In the genomic region with DNA sequence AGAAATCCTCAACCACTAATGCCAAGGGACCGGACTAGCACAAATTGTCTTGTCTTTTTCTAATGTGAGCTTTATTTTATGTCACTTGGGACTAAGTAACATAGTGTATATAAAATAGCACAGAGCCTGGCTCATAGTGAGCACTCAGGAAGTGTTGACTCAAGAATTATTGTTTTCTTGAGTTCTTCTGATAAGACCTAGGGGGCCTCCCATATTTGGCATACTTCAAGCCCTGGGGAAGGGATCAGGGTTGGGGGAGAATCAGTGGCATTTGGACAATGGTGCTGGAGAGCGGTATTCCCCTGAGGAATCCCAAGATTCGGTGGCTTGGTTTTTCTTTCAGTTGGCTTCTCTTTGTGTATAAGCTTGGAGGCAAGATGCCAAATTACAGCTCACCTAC, we compare ENCODE assay signal across 19 cellular contexts. TPM values are rescaled to one million over a fixed set of nuclear protein-coding genes. Genes with fewer than 3 reads are reported as not detected.
"Had no signal": no experiment of that assay in that cellular context is flagged by ENCODE, and none has a peak within 500 bp of the region (broad histone marks: within the 10 kb centered on the region; RNA-seq: fewer than 3 reads in every experiment).

No MANE protein-coding gene starts in this region.

- H3K4me1 ChIP-seq: ascending aorta, psoas muscle, right lobe of liver had no signal

- H3K27me3 Mint-ChIP-seq: activated T-cell treated with anti-CD3 and anti-CD28 coated beads, Interleukin-2, amount 50 U/mL, for 24 hours; stimulated activated memory B cell treated with anti-CD40 and anti-IgM and Interleukin-4, amounts not matched to agents 10 μg/mL and 1 μg/mL and 100 μg/mL, for 72 hours; T-cell had no signal

- H3K4me3 ChIP-seq: ascending aorta, coronary artery, left lung, psoas muscle, right lobe of liver had no signal

- H3K27me3 ChIP-seq: ascending aorta, left lung, right lobe of liver had no signal

- H3K27ac ChIP-seq: ascending aorta, coronary artery, epithelial cell of prostate, left lung, psoas muscle, right lobe of liver, WERI-Rb-1 had no signal

- H3K36me3 Mint-ChIP-seq: type B pancreatic cell had no signal

- H3K36me3 ChIP-seq: ascending aorta, left lung, right lobe of liver, WERI-Rb-1 had no signal

- H3K9me3 ChIP-seq: ascending aorta, left lung, psoas muscle, right lobe of liver had no signal

- H3K4me3 Mint-ChIP-seq: nephron progenitor cell; stimulated activated memory B cell treated with anti-CD40 and anti-IgM and Interleukin-4, amounts not matched to agents 10 μg/mL and 1 μg/mL and 100 μg/mL, for 72 hours; T-cell; type B pancreatic cell had no signal

- H3K27ac Mint-ChIP-seq: nephron progenitor cell; stimulated activated memory B cell treated with anti-CD40 and anti-IgM and Interleukin-4, amounts not matched to agents 10 μg/mL and 1 μg/mL and 100 μg/mL, for 72 hours; type B pancreatic cell had no signal

- ATAC-seq: left lung, psoas muscle, right lobe of liver, T-cell had no signal

- H3K9me3 Mint-ChIP-seq: nephron progenitor cell; stimulated activated memory B cell treated with anti-CD40 and anti-IgM and Interleukin-4, amounts not matched to agents 10 μg/mL and 1 μg/mL and 100 μg/mL, for 72 hours; T-cell; type B pancreatic cell had no signal

- DNase-seq: activated CD4-positive, alpha-beta T cell treated with anti-CD3 and anti-CD28 coated beads, Interleukin-2, amount 50 U/mL, for 1 hour; activated gamma-delta T cell; activated T-cell treated with anti-CD3 and anti-CD28 coated beads, Interleukin-2, amount 50 U/mL, for 24 hours; caudate nucleus; effector memory CD4-positive, alpha-beta T cell; left lung; nephron progenitor cell; psoas muscle; right lobe of liver; T-cell; WERI-Rb-1 had no signal

RNA-seq across cellular contexts. Expression of gene ZNF80, which starts 19.4 kb away (rescaled TPM):
- total RNA-seq: psoas muscle, right lobe of liver had no signal
- polyA plus RNA-seq: keratinocyte, psoas muscle had no signal

RNA-seq across cellular contexts. Expression of gene DRD3, which starts 39.2 kb away (rescaled TPM):
- total RNA-seq: ascending aorta, left lung, omental fat pad, psoas muscle, right lobe of liver, subcutaneous adipose tissue had no signal
- polyA plus RNA-seq: keratinocyte, psoas muscle had no signal
